In the genomic region with DNA sequence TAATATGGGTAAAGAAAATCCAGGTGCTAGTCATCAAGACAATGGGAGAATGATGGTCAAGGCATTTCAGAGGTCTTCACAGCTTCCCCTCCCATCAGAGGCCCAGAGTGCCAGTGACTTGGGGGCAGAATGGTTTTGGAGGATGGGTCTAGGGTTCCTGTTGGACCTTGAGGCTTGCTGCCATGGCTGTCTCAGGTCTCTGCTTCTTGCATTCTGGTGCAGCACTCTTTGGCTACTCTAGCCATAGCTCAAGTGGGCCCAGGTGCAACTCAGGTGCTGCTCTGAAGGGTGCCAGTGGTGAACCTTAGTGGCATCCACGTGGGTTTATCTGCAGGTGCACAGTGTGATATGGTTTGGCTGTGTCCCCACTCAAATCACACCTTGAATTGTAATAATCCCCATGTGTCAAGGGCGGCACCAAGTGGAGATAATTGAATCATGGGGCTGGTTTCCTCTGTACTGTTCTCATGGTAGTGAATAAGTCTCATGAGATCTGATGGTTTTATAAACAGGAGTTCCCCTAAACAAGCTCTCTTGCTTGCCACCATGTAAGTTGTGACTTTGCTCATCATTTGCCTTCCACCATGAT, we compare ENCODE assay signal across 1 cellular context.
TF ChIP-seq lines count a peak whose summit lies in the region.

No MANE protein-coding gene starts in this region.

TF ChIP-seq in HCT116, 20 proteins besides CTCF, POLR2A, EP300 and RAD21 (continued from another document):
- TF ChIP-seq, protein P1, sequence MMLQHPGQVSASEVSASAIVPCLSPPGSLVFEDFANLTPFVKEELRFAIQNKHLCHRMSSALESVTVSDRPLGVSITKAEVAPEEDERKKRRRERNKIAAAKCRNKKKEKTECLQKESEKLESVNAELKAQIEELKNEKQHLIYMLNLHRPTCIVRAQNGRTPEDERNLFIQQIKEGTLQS (IDR thresholded peaks at IDR 0.05), result no peak
